Comparison of ENCODE assay signal across 25 cellular contexts in the genomic region with DNA sequence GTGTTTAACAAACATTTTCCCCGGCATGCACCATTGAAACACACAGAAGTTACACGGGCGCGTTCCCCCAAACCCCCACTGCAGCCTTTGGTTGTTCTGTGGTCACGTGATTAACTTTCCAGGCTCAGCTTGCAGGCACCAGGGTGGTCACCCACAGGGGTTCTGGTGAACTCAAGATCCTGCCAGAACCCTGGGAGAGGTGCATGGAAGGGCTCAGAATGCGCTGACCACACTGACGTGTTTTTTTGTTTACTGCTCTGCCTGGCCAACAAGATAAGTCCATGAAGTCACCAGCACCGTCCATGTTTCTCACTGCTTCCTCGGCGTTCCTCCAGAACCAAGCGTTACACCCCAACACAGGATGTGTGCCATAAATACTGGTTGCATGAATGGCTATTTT.
DNase-seq lines count a peak whose midpoint lies in the region; ATAC-seq and TF ChIP-seq lines count a peak whose summit lies in the region.
"Had no signal": no experiment of that assay in that cellular context is flagged by ENCODE, and none has a peak within 500 bp of the region (broad histone marks: within the 10 kb centered on the region; RNA-seq: fewer than 3 reads in every experiment).

No MANE protein-coding gene starts in this region.

- H4K20me1 ChIP-seq in smooth muscle cell (ENCODE audit: low read depth): no peaks in the 10 kb centered on the region

- H3K4me3 ChIP-seq in astrocyte of the cerebellum (ENCODE audit: low read depth, low read length) (no peak overlapping the region), fibroblast of villous mesenchyme (ENCODE audit: low read depth, low read length) (no peak overlapping the region), smooth muscle cell (no peak overlapping the region), thyroid gland (replicated peaks in 1 of 3) (no peak overlapping the region)
- H3K4me3 ChIP-seq: ascending aorta, heart right ventricle, SJSA1, tibial artery had no signal

- H3K27me3 ChIP-seq in smooth muscle cell (ENCODE audit: low read depth) (no peaks in the 10 kb centered on the region), thyroid gland (no peaks in the 10 kb centered on the region)
- H3K27me3 ChIP-seq: ascending aorta had no signal

- WGBS in smooth muscle cell (ENCODE audit: low lambda C conversion rate): 41% methylated on average over 11 of the region's 11 CpGs
- WGBS in thyroid gland, 2 donors: 82 to 83% methylated on average over 11 of the region's 11 CpGs

- TF ChIP-seq CTCF in astrocyte of the cerebellum (IDR thresholded peaks at IDR 0.05; ENCODE audit: low read depth, low read length, missing control alignments): no peak
- no peak for TF ChIP-seq CTCF in fibroblast of villous mesenchyme (IDR thresholded peaks at IDR 0.05; ENCODE audit: insufficient read depth, low read depth, low read length)
- no peak for TF ChIP-seq CTCF in smooth muscle cell (IDR thresholded peaks at IDR 0.05; ENCODE audit: borderline replicate concordance, insufficient read depth, poor library complexity, severe bottlenecking)
- no peak for TF ChIP-seq CTCF in thyroid gland (IDR thresholded peaks at IDR 0.05)

- no peaks in the 10 kb centered on the region for H3K36me3 ChIP-seq in smooth muscle cell (ENCODE audit: low read depth)
- no peaks in the 10 kb centered on the region for H3K36me3 ChIP-seq in thyroid gland
- H3K36me3 ChIP-seq: ascending aorta, heart right ventricle, SJSA1, tibial artery had no signal

- peak overlapping the region; percentile 29 for H3K4me2 ChIP-seq in smooth muscle cell

- ATAC-seq in Right ventricle myocardium inferior (peak; percentile 42), Right ventricle myocardium superior (ENCODE audit: poor library complexity) (no peak)
- ATAC-seq: activated T-helper 17 cell treated with anti-CD3 and anti-CD28 coated beads, Interleukin-2, amount 50 U/mL, for 72 hours; left lobe of liver; naive thymus-derived CD8-positive, alpha-beta T cell; Panc1 had no signal

- H3K27ac ChIP-seq in smooth muscle cell (ENCODE audit: low read depth) (peak overlapping the region; percentile 59), thyroid gland (no peak overlapping the region)
- H3K27ac ChIP-seq: ascending aorta, heart right ventricle, SJSA1, tibial artery had no signal

- intact Hi-C loops in Right ventricle myocardium inferior (cut with DNase I): no loop called here
- intact Hi-C loops in Right ventricle myocardium superior (cut with DNase I): no loop called here
- intact Hi-C loops in thyroid gland (cut with DNase I): no loop called here

- no peak for TF ChIP-seq POLR2A in thyroid gland (IDR thresholded peaks at IDR 0.05)

- DNase-seq in Right ventricle myocardium inferior (ENCODE audit: missing footprints): no peak
- no peak for DNase-seq in Right ventricle myocardium superior
- DNase-seq in astrocyte of the cerebellum (ENCODE audit: low read depth): peak; percentile 43
- peak; percentile 84 for DNase-seq in fibroblast of villous mesenchyme (ENCODE audit: low read depth)
- DNase-seq in smooth muscle cell (lab: John Stamatoyannopoulos, UW; ENCODE audit: unreplicated experiment): no peak
- DNase-seq in thyroid gland: no peak
- no peak for DNase-seq in DMS53 (lab: John Stamatoyannopoulos, UW)
- no peak for DNase-seq in inferior parietal cortex (ENCODE audit: extremely low spot score)
- DNase-seq: 8988T; activated CD4-positive, alpha-beta memory T cell treated with anti-CD3 and anti-CD28 coated beads for 36 hours; activated CD4-positive, CD25-positive, alpha-beta regulatory T cell treated with anti-CD3 and anti-CD28 coated beads, Interleukin-2, amount 50 U/mL, for 72 hours; activated CD8-positive, alpha-beta memory T cell treated with anti-CD3 and anti-CD28 coated beads, Interleukin-2, amount 50 U/mL, for 4 hours; CD4-positive, alpha-beta T cell; cerebellar nuclear complex; heart right ventricle; naive thymus-derived CD8-positive, alpha-beta T cell; NCI-H2029; NCI-H526; occipital lobe; tibial artery had no signal

- H3K9me3 ChIP-seq in smooth muscle cell (replicated peaks; ENCODE audit: low read depth): no peaks in the 10 kb centered on the region
- H3K9me3 ChIP-seq in thyroid gland: no peaks in the 10 kb centered on the region
- H3K9me3 ChIP-seq: ascending aorta, heart right ventricle, SJSA1, tibial artery had no signal

- no peak overlapping the region for H3K9ac ChIP-seq in smooth muscle cell (ENCODE audit: low read depth)

- H3K4me1 ChIP-seq in smooth muscle cell (ENCODE audit: low read depth) (peaks cover 3% of the 10 kb centered on the region), thyroid gland (no peaks in the 10 kb centered on the region)
- H3K4me1 ChIP-seq: ascending aorta, SJSA1, tibial artery had no signal

- H3F3A ChIP-seq in smooth muscle cell (ENCODE audit: low read depth): no peaks in the 10 kb centered on the region

- no peaks in the 10 kb centered on the region for H3K79me2 ChIP-seq in smooth muscle cell (ENCODE audit: low read depth)

- in situ Hi-C loops in astrocyte of the cerebellum (cut with HindIII; ENCODE audit: low sequenced_read_pairs): no loop called here

- no peak overlapping the region for H2AFZ ChIP-seq in smooth muscle cell (ENCODE audit: low read depth)

Comparison
In these comparisons a context has a peak if more than half of its experiments do, and no peak if none do; other contexts are left out.
1. DNase-seq: peak in astrocyte of the cerebellum (single experiment) and fibroblast of villous mesenchyme (single experiment); none in Right ventricle myocardium inferior (single experiment), Right ventricle myocardium superior (single experiment), smooth muscle cell (single experiment), thyroid gland (0 of 2), DMS53 (single experiment) and inferior parietal cortex (single experiment).